ENCODE assay signal across 10 cellular contexts in genomic region chr3:160346511-160346910, GRCh38.
"Had no signal": no experiment of that assay in that cellular context is flagged by ENCODE, and none has a peak within 500 bp of the region (broad histone marks: within the 10 kb centered on the region; RNA-seq: fewer than 3 reads in every experiment).

No MANE protein-coding gene starts in this region.

- H3K27ac ChIP-seq: GM23248, HL-60 had no signal

- H2AFZ ChIP-seq: GM23248 had no signal

- H3K4me1 ChIP-seq: HAP-1 had no signal

- H3K4me3 ChIP-seq: GM23248, HAP-1, K562 had no signal

- H3K9me3 Mint-ChIP-seq: HFFc6 had no signal

- H3K27ac Mint-ChIP-seq: HFFc6 had no signal

- DNase-seq: GM23248, GOT3, H7, HFFc6, IMR-90 had no signal

- FAIRE-seq: HTR-8/SVneo, K562 had no signal

- H3K9ac ChIP-seq: GM23248 had no signal

- ATAC-seq: HCT116, K562 had no signal

- H3K9me3 ChIP-seq: HAP-1 had no signal

- H3K36me3 ChIP-seq: HAP-1 had no signal

- H3K4me3 Mint-ChIP-seq: HFFc6 had no signal
